Comparison of ENCODE assay signal across 8 cellular contexts in genomic region chr1:101820080-101820479, GRCh38.
A peak's percentile ranks its signal among the peaks of the same experiment; 100 is the strongest.
DNase-seq lines count a peak whose midpoint lies in the region; ATAC-seq, FAIRE-seq and TF ChIP-seq lines count a peak whose summit lies in the region.

No MANE protein-coding gene starts in this region.

- DNase-seq in A172 (ENCODE audit: low spot score), result peak; percentile 23
- peak; percentile 58 for DNase-seq in NCI-H526 treated with DMSO at 0.1 percent for 48 hours (lab: John Stamatoyannopoulos, UW)
- DNase-seq in colonic mucosa, result no peak
- DNase-seq in neuronal stem cell (ENCODE audit: low spot score), result peak; percentile 51
- DNase-seq in T-helper 9 cell, result no peak
- no peak for DNase-seq in frontal cortex (ENCODE audit: low spot score in 2 of 2)

- no peak for FAIRE-seq in frontal cortex (lab: Jason Lieb, UNC)

- H3K4me1 ChIP-seq in colonic mucosa (no peaks in the 10 kb centered on the region), neuronal stem cell (ENCODE audit: control insufficient read depth in 2 of 2, insufficient read depth in 1 of 2, low read depth in 1 of 2, low read length in 2 of 2) (no peaks in the 10 kb centered on the region)

- intact Hi-C loops in colonic mucosa (cut with DNase I), result loop anchor here (10.0 kb wide), 1 partner anchor 375 kb away; no protein-coding TSS in a partner anchor

- H3K4me3 ChIP-seq in colonic mucosa (no peak overlapping the region), neuronal stem cell (ENCODE audit: low read length in 2 of 2) (no peak overlapping the region)

- no peak overlapping the region for H2BK5ac ChIP-seq in neuronal stem cell (ENCODE audit: low read length)

- H3K14ac ChIP-seq in neuronal stem cell (ENCODE audit: low read length), result no peak overlapping the region

- no peak overlapping the region for H2AFZ ChIP-seq in neuronal stem cell (ENCODE audit: low read length)

- TF ChIP-seq CTCF in colonic mucosa (IDR thresholded peaks at IDR 0.05), result peak; percentile 25

- no peak overlapping the region for H3K9ac ChIP-seq in colonic mucosa (ENCODE audit: low read depth in 2 of 2, low read length in 2 of 2)
- H3K9ac ChIP-seq in neuronal stem cell (ENCODE audit: low read depth, low read length, poor library complexity), result no peak overlapping the region

- no peak overlapping the region for H3K23ac ChIP-seq in neuronal stem cell (ENCODE audit: low read depth, low read length, poor library complexity)

- H4K8ac ChIP-seq in neuronal stem cell (ENCODE audit: low read depth, low read length), result no peak overlapping the region

- no peak overlapping the region for H2BK120ac ChIP-seq in neuronal stem cell (ENCODE audit: low read depth, low read length)

- no peak overlapping the region for H2AK5ac ChIP-seq in neuronal stem cell (ENCODE audit: low read depth, low read length)

- H3K79me1 ChIP-seq in neuronal stem cell (ENCODE audit: low read depth, low read length), result no peaks in the 10 kb centered on the region

- H3K27me3 ChIP-seq in colonic mucosa (no peaks in the 10 kb centered on the region), neuronal stem cell (ENCODE audit: control insufficient read depth in 3 of 3, insufficient read depth in 3 of 3, low read depth in 1 of 3, low read length in 3 of 3) (no peaks in the 10 kb centered on the region)

- H2BK12ac ChIP-seq in neuronal stem cell (ENCODE audit: low read length), result no peak overlapping the region

- no peaks in the 10 kb centered on the region for H3K9me3 ChIP-seq in colonic mucosa
- H3K9me3 ChIP-seq in neuronal stem cell (replicated peaks in 1 of 2; ENCODE audit: control insufficient read depth in 2 of 2, insufficient read depth in 1 of 2, low read depth in 1 of 2, low read length in 2 of 2), result no peaks in the 10 kb centered on the region

- ATAC-seq in GM21367 (IDR thresholded peaks at IDR 0.05; ENCODE audit: unreplicated experiment) (peak; percentile 54), esophagus mucosa (no peak)

- WGBS in neuronal stem cell (ENCODE audit: extremely low coverage in 2 of 2, insufficient read length in 2 of 2, insufficient replicate concordance in 1 of 2), 2 donors, result no CpG with 5 or more reads among the region's 1 CpG

- H4K91ac ChIP-seq in neuronal stem cell (ENCODE audit: low read depth, low read length, poor library complexity), result no peak overlapping the region

- H3K4me2 ChIP-seq in neuronal stem cell (ENCODE audit: insufficient read depth, low read length, poor library complexity, severe bottlenecking), result no peak overlapping the region

- H3K4ac ChIP-seq in neuronal stem cell (ENCODE audit: low read length), result no peak overlapping the region

- H3K27ac ChIP-seq in colonic mucosa (no peak overlapping the region), neuronal stem cell (replicated peaks; ENCODE audit: low read length) (no peak overlapping the region)

- H3K18ac ChIP-seq in neuronal stem cell (ENCODE audit: low read length), result no peak overlapping the region

- H2BK15ac ChIP-seq in neuronal stem cell (ENCODE audit: low read length), result no peak overlapping the region

- H3K36me3 ChIP-seq in colonic mucosa, result no peaks in the 10 kb centered on the region
- no peaks in the 10 kb centered on the region for H3K36me3 ChIP-seq in neuronal stem cell (replicated peaks in 1 of 2; ENCODE audit: control insufficient read depth in 2 of 2, insufficient read depth in 2 of 2, low read length in 2 of 2)

Comparison
In these comparisons a context has a peak if more than half of its experiments do, and no peak if none do; other contexts are left out.
1. DNase-seq: peak in A172 (single experiment), NCI-H526 treated with DMSO at 0.1 percent for 48 hours (single experiment) and neuronal stem cell (single experiment); none in colonic mucosa (single experiment), T-helper 9 cell (single experiment) and frontal cortex (0 of 2).